ENCODE assay signal across 1 cellular context in genomic region chr12:26817183-26817591, GRCh38.
TF ChIP-seq lines count a peak whose summit lies in the region.

No MANE protein-coding gene starts in this region.

TF ChIP-seq in GM12878, 131 proteins besides CTCF, POLR2A, EP300 and RAD21 (continued from another document):
- TF ChIP-seq, protein P1, sequence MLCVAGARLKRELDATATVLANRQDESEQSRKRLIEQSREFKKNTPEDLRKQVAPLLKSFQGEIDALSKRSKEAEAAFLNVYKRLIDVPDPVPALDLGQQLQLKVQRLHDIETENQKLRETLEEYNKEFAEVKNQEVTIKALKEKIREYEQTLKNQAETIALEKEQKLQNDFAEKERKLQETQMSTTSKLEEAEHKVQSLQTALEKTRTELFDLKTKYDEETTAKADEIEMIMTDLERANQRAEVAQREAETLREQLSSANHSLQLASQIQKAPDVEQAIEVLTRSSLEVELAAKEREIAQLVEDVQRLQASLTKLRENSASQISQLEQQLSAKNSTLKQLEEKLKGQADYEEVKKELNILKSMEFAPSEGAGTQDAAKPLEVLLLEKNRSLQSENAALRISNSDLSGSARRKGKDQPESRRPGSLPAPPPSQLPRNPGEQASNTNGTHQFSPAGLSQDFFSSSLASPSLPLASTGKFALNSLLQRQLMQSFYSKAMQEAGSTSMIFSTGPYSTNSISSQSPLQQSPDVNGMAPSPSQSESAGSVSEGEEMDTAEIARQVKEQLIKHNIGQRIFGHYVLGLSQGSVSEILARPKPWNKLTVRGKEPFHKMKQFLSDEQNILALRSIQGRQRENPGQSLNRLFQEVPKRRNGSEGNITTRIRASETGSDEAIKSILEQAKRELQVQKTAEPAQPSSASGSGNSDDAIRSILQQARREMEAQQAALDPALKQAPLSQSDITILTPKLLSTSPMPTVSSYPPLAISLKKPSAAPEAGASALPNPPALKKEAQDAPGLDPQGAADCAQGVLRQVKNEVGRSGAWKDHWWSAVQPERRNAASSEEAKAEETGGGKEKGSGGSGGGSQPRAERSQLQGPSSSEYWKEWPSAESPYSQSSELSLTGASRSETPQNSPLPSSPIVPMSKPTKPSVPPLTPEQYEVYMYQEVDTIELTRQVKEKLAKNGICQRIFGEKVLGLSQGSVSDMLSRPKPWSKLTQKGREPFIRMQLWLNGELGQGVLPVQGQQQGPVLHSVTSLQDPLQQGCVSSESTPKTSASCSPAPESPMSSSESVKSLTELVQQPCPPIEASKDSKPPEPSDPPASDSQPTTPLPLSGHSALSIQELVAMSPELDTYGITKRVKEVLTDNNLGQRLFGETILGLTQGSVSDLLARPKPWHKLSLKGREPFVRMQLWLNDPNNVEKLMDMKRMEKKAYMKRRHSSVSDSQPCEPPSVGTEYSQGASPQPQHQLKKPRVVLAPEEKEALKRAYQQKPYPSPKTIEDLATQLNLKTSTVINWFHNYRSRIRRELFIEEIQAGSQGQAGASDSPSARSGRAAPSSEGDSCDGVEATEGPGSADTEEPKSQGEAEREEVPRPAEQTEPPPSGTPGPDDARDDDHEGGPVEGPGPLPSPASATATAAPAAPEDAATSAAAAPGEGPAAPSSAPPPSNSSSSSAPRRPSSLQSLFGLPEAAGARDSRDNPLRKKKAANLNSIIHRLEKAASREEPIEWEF (IDR thresholded peaks at IDR 0.05; ENCODE audit: insufficient replicate concordance, low read depth, low read length): peak; percentile 52
- TF ChIP-seq, protein P2, sequence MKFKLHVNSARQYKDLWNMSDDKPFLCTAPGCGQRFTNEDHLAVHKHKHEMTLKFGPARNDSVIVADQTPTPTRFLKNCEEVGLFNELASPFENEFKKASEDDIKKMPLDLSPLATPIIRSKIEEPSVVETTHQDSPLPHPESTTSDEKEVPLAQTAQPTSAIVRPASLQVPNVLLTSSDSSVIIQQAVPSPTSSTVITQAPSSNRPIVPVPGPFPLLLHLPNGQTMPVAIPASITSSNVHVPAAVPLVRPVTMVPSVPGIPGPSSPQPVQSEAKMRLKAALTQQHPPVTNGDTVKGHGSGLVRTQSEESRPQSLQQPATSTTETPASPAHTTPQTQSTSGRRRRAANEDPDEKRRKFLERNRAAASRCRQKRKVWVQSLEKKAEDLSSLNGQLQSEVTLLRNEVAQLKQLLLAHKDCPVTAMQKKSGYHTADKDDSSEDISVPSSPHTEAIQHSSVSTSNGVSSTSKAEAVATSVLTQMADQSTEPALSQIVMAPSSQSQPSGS (IDR thresholded peaks at IDR 0.05; ENCODE audit: low read length): peak; percentile 31; the same call in 1 of the 2 replicates
- no peak for TF ChIP-seq SUZ12 (IDR thresholded peaks at IDR 0.05; ENCODE audit: unreplicated experiment)
- TF ChIP-seq PML (IDR thresholded peaks at IDR 0.05; ENCODE audit: low read length): 0 out of 2 replicates have a peak, but pooled peaks have one; percentile 36
- peak; percentile 46; the same call in 1 of the 2 replicates for TF ChIP-seq MTA3 (IDR thresholded peaks at IDR 0.05; ENCODE audit: borderline replicate concordance, low read length)
- peak; percentile 84 for TF ChIP-seq CREB1 (IDR thresholded peaks at IDR 0.05; ENCODE audit: low read depth)
